ENCODE assay signal across 8 cellular contexts in the genomic region with DNA sequence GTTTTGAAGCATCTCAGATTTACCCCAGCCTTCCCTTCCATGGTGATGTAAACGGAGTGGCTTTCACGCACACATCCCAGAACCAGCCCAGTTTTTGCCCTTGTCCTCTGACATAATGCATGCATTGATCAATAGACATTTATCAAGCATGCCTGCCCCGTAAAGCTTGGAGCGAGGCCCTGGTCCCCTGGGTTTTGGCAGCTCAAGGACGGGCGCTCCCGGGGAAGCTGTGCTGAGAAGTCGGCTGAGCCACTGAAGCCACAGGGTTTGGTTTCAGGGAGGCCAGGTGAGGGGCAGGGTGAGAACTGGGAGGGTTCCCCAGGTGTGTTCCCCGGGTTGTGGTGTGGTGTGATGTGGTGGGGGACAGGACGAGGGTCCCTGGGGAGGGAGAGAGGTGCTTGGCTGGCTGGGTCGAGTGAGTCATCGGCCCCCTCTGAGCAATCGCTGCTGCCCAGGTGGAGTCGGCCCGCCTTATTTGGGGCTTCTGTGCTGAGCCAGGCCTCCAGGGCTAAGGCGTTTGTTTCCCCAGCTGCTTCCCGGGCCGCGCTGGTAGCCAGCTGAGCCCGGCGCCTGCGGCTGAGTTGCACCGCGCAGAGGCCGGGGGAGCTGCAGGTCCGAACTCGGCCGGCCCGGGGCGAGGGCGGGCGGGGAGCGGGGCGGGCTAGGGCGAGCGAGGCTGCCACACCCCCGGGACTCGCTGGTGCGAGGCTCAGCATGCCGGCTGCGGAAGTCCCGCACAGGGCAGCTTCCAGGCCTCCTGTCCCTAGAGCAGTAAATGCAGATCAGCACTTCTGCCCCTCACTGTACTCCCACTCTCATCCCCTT. TPM values are rescaled to one million over a fixed set of nuclear protein-coding genes. Genes with fewer than 3 reads are reported as not detected.
A peak's percentile ranks its signal among the peaks of the same experiment; 100 is the strongest.
DNase-seq lines count a peak whose midpoint lies in the region; ATAC-seq and TF ChIP-seq lines count a peak whose summit lies in the region.

No MANE protein-coding gene starts in this region.

- no peak overlapping the region for H2AK5ac ChIP-seq in trophoblast cell (ENCODE audit: low read length)

- no peak overlapping the region for H4K12ac ChIP-seq in trophoblast cell (ENCODE audit: low read depth, low read length)

- H3K27me3 ChIP-seq in trophoblast cell (ENCODE audit: insufficient read depth, low read length) = no peaks in the 10 kb centered on the region

- peak overlapping the region; percentile 2 for H3K4ac ChIP-seq in trophoblast cell (ENCODE audit: low read depth, low read length)

- peaks cover 21% of the 10 kb centered on the region for H3K79me2 ChIP-seq in trophoblast cell (ENCODE audit: control insufficient read depth, insufficient read depth, low read length, poor library complexity)

- H3K23ac ChIP-seq in trophoblast cell (ENCODE audit: low read length) = no peak overlapping the region

- peak overlapping the region; percentile 48 for H3K14ac ChIP-seq in trophoblast cell (ENCODE audit: low read length)

- no peaks in the 10 kb centered on the region for H3K9me3 ChIP-seq in trophoblast cell (ENCODE audit: insufficient read depth, low read depth, low read length)

- peak overlapping the region; percentile 84 for H3K27ac ChIP-seq in trophoblast cell (ENCODE audit: low read depth, low read length)

- H3K79me1 ChIP-seq in trophoblast cell (ENCODE audit: low read length) = peaks cover 6% of the 10 kb centered on the region

- ATAC-seq in HG02678 (IDR thresholded peaks at IDR 0.05; ENCODE audit: unreplicated experiment) = peak; percentile 59

- no peak overlapping the region for H2BK12ac ChIP-seq in trophoblast cell (ENCODE audit: low read length)

- H2BK5ac ChIP-seq in trophoblast cell (ENCODE audit: low read depth, low read length, poor library complexity) = peak overlapping the region; percentile 24

- H2AFZ ChIP-seq in trophoblast cell (ENCODE audit: insufficient read depth, low read length, poor library complexity) = peak overlapping the region; percentile 46

- peak overlapping the region; percentile 98 for H3K27ac Mint-ChIP-seq in activated T-helper 1 cell treated with anti-CD3 and anti-CD28 coated beads, Interleukin-12 subunit alpha, Interleukin-12 subunit beta, Interleukin-2, Interleukin-4 antibody, amounts not matched to agents 30 ng/mL and 10 ng/mL and 1 ng/mL, durations not matched to agents 14 hours and 24 hours and 36 hours

- H3K4me1 Mint-ChIP-seq in activated T-helper 1 cell treated with anti-CD3 and anti-CD28 coated beads, Interleukin-12 subunit alpha, Interleukin-12 subunit beta, Interleukin-2, Interleukin-4 antibody, amounts not matched to agents 30 ng/mL and 10 ng/mL and 1 ng/mL, durations not matched to agents 14 hours and 24 hours and 36 hours (ENCODE audit: low read depth) = peaks cover 78% of the 10 kb centered on the region

- H3K4me3 ChIP-seq in fibroblast of mammary gland (ENCODE audit: control insufficient read depth, low read depth, low read length) (peak overlapping the region; percentile 4), trophoblast cell (ENCODE audit: low read depth, low read length) (no peak overlapping the region)

- DNase-seq in GM10248 (ENCODE audit: extremely low spot score) = peak; percentile 60
- DNase-seq in NCI-H345 (lab: John Stamatoyannopoulos, UW) = peak; percentile 66
- DNase-seq in activated T-helper 1 cell treated with anti-CD3 and anti-CD28 coated beads, Interleukin-12 subunit alpha, Interleukin-12 subunit beta, Interleukin-2, Interleukin-4 antibody, amounts not matched to agents 30 ng/mL and 10 ng/mL and 1 ng/mL, durations not matched to agents 14 hours and 24 hours and 36 hours (ENCODE audit: low spot score) = peak; percentile 56
- DNase-seq in fibroblast of mammary gland (ENCODE audit: low read depth) = peak; percentile 45
- peak; percentile 94 to 96 for DNase-seq in trophoblast cell
- no peak for DNase-seq in putamen (ENCODE audit: low spot score)
- no peak for DNase-seq in NOMO-1 treated with dmso at 0.1 percent for 144 hours (lab: John Stamatoyannopoulos, UW; ENCODE audit: unreplicated experiment)

- peak overlapping the region; percentile 64 for H4K91ac ChIP-seq in trophoblast cell (ENCODE audit: low read depth, low read length)

- peaks cover 6% of the 10 kb centered on the region for H3K36me3 Mint-ChIP-seq in activated T-helper 1 cell treated with anti-CD3 and anti-CD28 coated beads, Interleukin-12 subunit alpha, Interleukin-12 subunit beta, Interleukin-2, Interleukin-4 antibody, amounts not matched to agents 30 ng/mL and 10 ng/mL and 1 ng/mL, durations not matched to agents 14 hours and 24 hours and 36 hours (ENCODE audit: low read depth)

- intact Hi-C loops in activated T-helper 1 cell treated with anti-CD3 and anti-CD28 coated beads, Interleukin-12 subunit alpha, Interleukin-12 subunit beta, Interleukin-2, Interleukin-4 antibody, amounts not matched to agents 30 ng/mL and 10 ng/mL and 1 ng/mL, durations not matched to agents 14 hours and 24 hours and 36 hours (cut with micrococcal nuclease) = no loop called here

- peak overlapping the region; percentile 11 for H3K9ac ChIP-seq in trophoblast cell (ENCODE audit: low read length)

- H3K4me1 ChIP-seq in trophoblast cell (ENCODE audit: control insufficient read depth in 1 of 2, insufficient read depth in 2 of 2, low read length in 2 of 2) = peaks cover 11 to 14% of the 10 kb centered on the region in 2 experiments

- WGBS in trophoblast cell (ENCODE audit: extremely low coverage, insufficient coverage, insufficient read length) = no CpG with 5 or more reads among the region's 42 CpGs

- H3K18ac ChIP-seq in trophoblast cell (ENCODE audit: low read length) = peak overlapping the region; percentile 44

- no peak for TF ChIP-seq CTCF in GM10248 (IDR thresholded peaks at IDR 0.05; ENCODE audit: control extremely low read depth, extremely low read depth, low read depth, missing control alignments)
- no peak for TF ChIP-seq CTCF in fibroblast of mammary gland (conservative IDR thresholded peaks at IDR 0.05; ENCODE audit: control insufficient read depth, insufficient read depth, low read depth, low read length)

- CTCF ChIA-PET in GM10248 (lab: Yijun Ruan, JAX) = interaction anchor here (1.5 to 2.1 kb wide), 2 partner anchors 11 to 51 kb away, joined by 4 to 7 read pairs; no protein-coding TSS in a partner anchor

- peak overlapping the region; percentile 77 for H3K4me3 Mint-ChIP-seq in activated T-helper 1 cell treated with anti-CD3 and anti-CD28 coated beads, Interleukin-12 subunit alpha, Interleukin-12 subunit beta, Interleukin-2, Interleukin-4 antibody, amounts not matched to agents 30 ng/mL and 10 ng/mL and 1 ng/mL, durations not matched to agents 14 hours and 24 hours and 36 hours

- peak overlapping the region; percentile 31 for H4K8ac ChIP-seq in trophoblast cell (ENCODE audit: low read depth, low read length)

- POLR2A ChIA-PET in GM10248 (lab: Yijun Ruan, JAX) = interaction anchor here (0.7 kb wide), 1 partner anchor 9 kb away, joined by 4 read pairs; no protein-coding TSS in a partner anchor

- H3K9me3 Mint-ChIP-seq in activated T-helper 1 cell treated with anti-CD3 and anti-CD28 coated beads, Interleukin-12 subunit alpha, Interleukin-12 subunit beta, Interleukin-2, Interleukin-4 antibody, amounts not matched to agents 30 ng/mL and 10 ng/mL and 1 ng/mL, durations not matched to agents 14 hours and 24 hours and 36 hours = no peaks in the 10 kb centered on the region

- peak overlapping the region; percentile 3 for H2BK120ac ChIP-seq in trophoblast cell (ENCODE audit: insufficient read depth, low read length, poor library complexity)

- H3K36me3 ChIP-seq in trophoblast cell (ENCODE audit: control insufficient read depth in 1 of 2, insufficient read depth in 2 of 2, low read length in 2 of 2) = peaks cover 8 to 14% of the 10 kb centered on the region in 2 experiments

- H3K4me2 ChIP-seq in trophoblast cell (ENCODE audit: low read length) = peak overlapping the region; percentile 49

- no peaks in the 10 kb centered on the region for H3K27me3 Mint-ChIP-seq in activated T-helper 1 cell treated with anti-CD3 and anti-CD28 coated beads, Interleukin-12 subunit alpha, Interleukin-12 subunit beta, Interleukin-2, Interleukin-4 antibody, amounts not matched to agents 30 ng/mL and 10 ng/mL and 1 ng/mL, durations not matched to agents 14 hours and 24 hours and 36 hours (ENCODE audit: insufficient read depth)

RNA-seq across cellular contexts. Expression of gene ATP2B4, which starts 23.6 kb away (rescaled TPM):
- 47.4 and 49.8 TPM in 2 replicates for total RNA-seq in activated T-helper 1 cell treated with anti-CD3 and anti-CD28 coated beads, Interleukin-12 subunit alpha, Interleukin-12 subunit beta, Interleukin-2, Interleukin-4 antibody, amounts not matched to agents 30 ng/mL and 10 ng/mL and 1 ng/mL, durations not matched to agents 14 hours and 24 hours and 36 hours
- polyA plus RNA-seq in trophoblast cell (2013) = 278 and 279 TPM in 2 replicates

Comparison
In these comparisons a context has a peak if more than half of its experiments do, and no peak if none do; other contexts are left out.
1. DNase-seq: peak in GM10248 (single experiment), NCI-H345 (single experiment), activated T-helper 1 cell treated with anti-CD3 and anti-CD28 coated beads, Interleukin-12 subunit alpha, Interleukin-12 subunit beta, Interleukin-2, Interleukin-4 antibody, amounts not matched to agents 30 ng/mL and 10 ng/mL and 1 ng/mL, durations not matched to agents 14 hours and 24 hours and 36 hours (single experiment), fibroblast of mammary gland (single experiment) and trophoblast cell (2 of 2); none in putamen (single experiment) and NOMO-1 treated with dmso at 0.1 percent for 144 hours (single experiment).